8 cellular contexts compared by ENCODE assay signal in the genomic region with DNA sequence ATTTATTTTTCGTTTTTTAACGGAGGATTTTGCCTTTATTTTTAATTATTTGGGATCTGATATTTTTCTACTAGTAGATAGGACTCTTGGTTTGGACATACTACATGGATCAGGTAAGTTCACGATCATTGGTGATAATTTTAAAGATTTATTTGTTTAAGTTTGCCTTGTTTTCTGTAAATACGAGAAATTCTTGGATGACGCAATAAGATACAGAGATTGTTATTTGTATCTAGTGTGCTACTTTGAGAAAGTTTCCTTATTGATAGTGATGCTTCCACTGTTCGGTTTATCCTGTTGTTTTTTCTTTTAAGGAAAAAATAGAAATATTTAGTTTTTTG. TPM values are rescaled to one million over a fixed set of nuclear protein-coding genes. Genes with fewer than 3 reads are reported as not detected.
A peak's percentile ranks its signal among the peaks of the same experiment; 100 is the strongest.
DNase-seq lines count a peak whose midpoint lies in the region; ATAC-seq, FAIRE-seq and TF ChIP-seq lines count a peak whose summit lies in the region.

No MANE protein-coding gene starts in this region.

- H3K4me1 ChIP-seq in Peyer's patch, result peaks cover 0 to 17% (median 4%) of the 10 kb centered on the region in 4 donors
- peaks cover 13% of the 10 kb centered on the region for H3K4me1 ChIP-seq in parathyroid adenoma

- peak overlapping the region; percentile 87 to 96 (median 90) for H3K27ac ChIP-seq in Peyer's patch
- peak overlapping the region; percentile 98 for H3K27ac ChIP-seq in epithelial cell of prostate
- H3K27ac ChIP-seq in parathyroid adenoma, result peak overlapping the region; percentile 98

- intact Hi-C loops in sciatic nerve (cut with DNase I), result no loop called here

- H3K4me3 ChIP-seq in GM06990 (replicated peaks; ENCODE audit: low read depth, low read length) (peak overlapping the region; percentile 72), Peyer's patch (peak overlapping the region; percentile 54 to 65 (median 60)), parathyroid adenoma (ENCODE audit: low read depth, low read length) (peak overlapping the region; percentile 85)

- H3K36me3 ChIP-seq in GM06990 (ENCODE audit: control insufficient read depth, insufficient read depth, low read length) (peaks cover 5% of the 10 kb centered on the region), Peyer's patch (peaks cover 0 to 20% (median 0%) of the 10 kb centered on the region in 3 donors), parathyroid adenoma (ENCODE audit: control insufficient read depth, insufficient read depth, low read length) (no peaks in the 10 kb centered on the region)

- no peaks in the 10 kb centered on the region for H3K27me3 ChIP-seq in GM06990 (replicated peaks; ENCODE audit: control insufficient read depth, insufficient read depth, low read length)
- no peaks in the 10 kb centered on the region for H3K27me3 ChIP-seq in Peyer's patch
- H3K27me3 ChIP-seq in parathyroid adenoma (ENCODE audit: control insufficient read depth, insufficient read depth, low read length), result no peaks in the 10 kb centered on the region

- no peak for ATAC-seq in sciatic nerve

- no peaks in the 10 kb centered on the region for H3K9me3 ChIP-seq in Peyer's patch
- H3K9me3 ChIP-seq in parathyroid adenoma (ENCODE audit: control insufficient read depth, low read length), result no peaks in the 10 kb centered on the region

- peak overlapping the region; percentile 68 for H2AFZ ChIP-seq in parathyroid adenoma

- peak overlapping the region; percentile 94 for H3K4me2 ChIP-seq in parathyroid adenoma (ENCODE audit: low read length)

- H3K9ac ChIP-seq in parathyroid adenoma, result peak overlapping the region; percentile 91

- TF ChIP-seq CTCF in GM06990 (IDR thresholded peaks at IDR 0.05; ENCODE audit: insufficient read depth, low read length, poor library complexity, severe bottlenecking) (no peak), Peyer's patch (IDR thresholded peaks at IDR 0.05) (no peak), parathyroid adenoma (IDR thresholded peaks at IDR 0.05) (no peak)

- DNase-seq in GM06990 (ENCODE audit: extremely low read depth, insufficient read length), result no peak
- DNase-seq in Peyer's patch, result no peak
- no peak for DNase-seq in epithelial cell of prostate (ENCODE audit: low read depth, low spot score)
- DNase-seq in H54 (ENCODE audit: insufficient read length, low spot score), result no peak
- no peak for DNase-seq in activated CD8-positive, alpha-beta memory T cell treated with anti-CD3 and anti-CD28 coated beads, Interleukin-2, amount 50 U/mL, for 4 hours
- DNase-seq in sciatic nerve (ENCODE audit: low spot score), result no peak
- DNase-seq in hypothalamus (lab: John Stamatoyannopoulos, UW), result no peak

- FAIRE-seq in H54 (lab: Jason Lieb, UNC), result no peak

- peaks cover 51% of the 10 kb centered on the region for H3K79me2 ChIP-seq in parathyroid adenoma

- TF ChIP-seq POLR2A in Peyer's patch (IDR thresholded peaks at IDR 0.05) (no peak), H54 (IDR thresholded peaks at IDR 0.05; ENCODE audit: low read depth, low read length) (no peak)

RNA-seq across cellular contexts. Expression of a gene that starts 0.6 kb away (rescaled TPM):
- 100 to 1,000 TPM; 109 to 370 (median 161) TPM for total RNA-seq in Peyer's patch
- 167 TPM for total RNA-seq in sciatic nerve
